In genomic region chr21:45818276-45818903, GRCh38 we compare ENCODE assay signal across 8 cellular contexts.
DNase-seq lines count a peak whose midpoint lies in the region; ATAC-seq and TF ChIP-seq lines count a peak whose summit lies in the region.

No MANE protein-coding gene starts in this region.

- no peaks in the 10 kb centered on the region for H3K9me2 ChIP-seq in SK-N-SH

- CTCF ChIA-PET in SK-N-SH (lab: Yijun Ruan, JAX) = interaction anchor here (1.0 to 4.7 kb wide), 5 partner anchors 12 to 340 kb away, joined by 3 to 127 read pairs (median 13); no protein-coding TSS in a partner anchor

- no peaks in the 10 kb centered on the region for H3K9me3 ChIP-seq in SK-N-SH
- H3K9me3 ChIP-seq in fibroblast of lung (ENCODE audit: control insufficient read depth, insufficient read depth, low read depth, low read length) = no peaks in the 10 kb centered on the region

- POLR2A ChIA-PET in SK-N-SH (lab: Yijun Ruan, JAX) = interaction anchor here (1.1 kb wide), 1 partner anchor 114 kb away, joined by 4 read pairs; no protein-coding TSS in a partner anchor

- H3K79me2 ChIP-seq in SK-N-SH (ENCODE audit: insufficient read depth) (no peaks in the 10 kb centered on the region), fibroblast of lung (ENCODE audit: control insufficient read depth, insufficient read depth, low read length) (no peaks in the 10 kb centered on the region)

- peaks cover 9% of the 10 kb centered on the region for H3F3A ChIP-seq in SK-N-SH (replicated peaks; ENCODE audit: insufficient read depth)

- H3K27me3 ChIP-seq in SK-N-SH (ENCODE audit: insufficient read depth) (no peaks in the 10 kb centered on the region), fibroblast of lung (ENCODE audit: control insufficient read depth, insufficient read depth, low read length) (no peaks in the 10 kb centered on the region)

- TF ChIP-seq CTCF in SK-N-SH (IDR thresholded peaks at IDR 0.05) (no peak), fibroblast of lung (conservative IDR thresholded peaks at IDR 0.05 in 1 of 2, IDR thresholded peaks at IDR 0.05 in 1 of 2; ENCODE audit: low read depth in 1 of 2, low read length in 2 of 2) (no peak)

- peak; percentile 33 for ATAC-seq in GM18870 (IDR thresholded peaks at IDR 0.05; ENCODE audit: unreplicated experiment)

- H3K4me3 ChIP-seq in SK-N-SH (ENCODE audit: low read depth in 2 of 2, low read length in 1 of 2) (no peak overlapping the region), fibroblast of lung (replicated peaks in 1 of 4; ENCODE audit: control extremely low read depth in 1 of 4, insufficient read depth in 1 of 4, low read depth in 3 of 4, low read length in 4 of 4) (no peak overlapping the region)

- no peak overlapping the region for H2AFZ ChIP-seq in SK-N-SH (ENCODE audit: low read depth)
- no peak overlapping the region for H2AFZ ChIP-seq in fibroblast of lung (ENCODE audit: low read length)

- peak overlapping the region; percentile 22 to 99; a peak in 3 of 4 replicates for H3K27ac ChIP-seq in SK-N-SH (ENCODE audit: low read depth in 2 of 2, low read length in 1 of 2)
- no peak overlapping the region for H3K27ac ChIP-seq in fibroblast of lung (ENCODE audit: insufficient read depth, low read length)

- TF ChIP-seq RAD21 in SK-N-SH (IDR thresholded peaks at IDR 0.05; ENCODE audit: low read length) = no peak

- H3K4me1 ChIP-seq in SK-N-SH (ENCODE audit: control insufficient read depth in 1 of 2, insufficient read depth in 2 of 2, low read depth in 1 of 2, low read length in 1 of 2) (peaks cover 8 to 24% of the 10 kb centered on the region in 2 experiments; a peak in 2 of 4 replicates), fibroblast of lung (ENCODE audit: control insufficient read depth, extremely low read depth, insufficient read depth, low read length) (no peaks in the 10 kb centered on the region)

- H3K4me2 ChIP-seq in SK-N-SH = no peak overlapping the region
- H3K4me2 ChIP-seq in fibroblast of lung (ENCODE audit: extremely low read depth, insufficient read depth, low read length) = no peak overlapping the region

- H4K20me1 ChIP-seq in SK-N-SH (ENCODE audit: insufficient read depth) (no peaks in the 10 kb centered on the region), fibroblast of lung (ENCODE audit: control insufficient read depth, extremely low read depth, insufficient read depth, low read length) (no peaks in the 10 kb centered on the region)

- no peak for TF ChIP-seq EP300 in SK-N-SH (IDR thresholded peaks at IDR 0.05; ENCODE audit: borderline replicate concordance in 1 of 2, low read depth in 1 of 2, low read length in 1 of 2)

- no peak overlapping the region for H3K9ac ChIP-seq in SK-N-SH
- H3K9ac ChIP-seq in fibroblast of lung (ENCODE audit: insufficient read depth, low read length) = no peak overlapping the region

- peak; percentile 62 for DNase-seq in AG08395 (ENCODE audit: low spot score)
- DNase-seq in SK-N-SH = no peak
- peak; percentile 75 to 79 for DNase-seq in fibroblast of lung (ENCODE audit: low read depth in 2 of 2)
- no peak for DNase-seq in NCI-H146 (lab: John Stamatoyannopoulos, UW)
- no peak for DNase-seq in COLO829 (ENCODE audit: low spot score)
- DNase-seq in dedifferentiated amniotic fluid mesenchymal stem cell (ENCODE audit: extremely low spot score) = no peak
- no peak for DNase-seq in effector CD4-positive, alpha-beta T cell

- no peaks in the 10 kb centered on the region for H3K36me3 ChIP-seq in SK-N-SH (replicated peaks in 1 of 2; ENCODE audit: control insufficient read depth in 1 of 2, insufficient read depth in 2 of 2, low read length in 1 of 2)
- H3K36me3 ChIP-seq in fibroblast of lung (ENCODE audit: control insufficient read depth, insufficient read depth, low read length) = no peaks in the 10 kb centered on the region

- WGBS in SK-N-SH (ENCODE audit: low lambda C conversion rate) = 76% methylated on average over 11 of the region's 11 CpGs

TF ChIP-seq in SK-N-SH, 30 proteins besides CTCF, POLR2A, EP300 and RAD21:
- TF ChIP-seq RCOR1 (IDR thresholded peaks at IDR 0.05; ENCODE audit: low read length) (no peak), NFIC (IDR thresholded peaks at IDR 0.05; ENCODE audit: borderline replicate concordance) (0 out of 2 replicates have a peak, but pooled peaks have one; percentile 6), CHD2 (IDR thresholded peaks at IDR 0.05; ENCODE audit: low read length, partially characterized antibody) (no peak), FOSL2 (IDR thresholded peaks at IDR 0.05; ENCODE audit: borderline replicate concordance, low read depth) (0 out of 2 replicates have a peak, but pooled peaks have one; percentile 21), JUND (IDR thresholded peaks at IDR 0.05) (no peak), EZH2phosphoT487 (IDR thresholded peaks at IDR 0.05; ENCODE audit: borderline replicate concordance, low read depth) (no peak)

Comparison
In these comparisons a context has a peak if more than half of its experiments do, and no peak if none do; other contexts are left out.
1. DNase-seq: peak in AG08395 (single experiment) and fibroblast of lung (2 of 2); none in SK-N-SH (single experiment), NCI-H146 (single experiment), COLO829 (single experiment), dedifferentiated amniotic fluid mesenchymal stem cell (single experiment) and effector CD4-positive, alpha-beta T cell (single experiment).